Comparison of ENCODE assay signal across 1 cellular context in the genomic region with DNA sequence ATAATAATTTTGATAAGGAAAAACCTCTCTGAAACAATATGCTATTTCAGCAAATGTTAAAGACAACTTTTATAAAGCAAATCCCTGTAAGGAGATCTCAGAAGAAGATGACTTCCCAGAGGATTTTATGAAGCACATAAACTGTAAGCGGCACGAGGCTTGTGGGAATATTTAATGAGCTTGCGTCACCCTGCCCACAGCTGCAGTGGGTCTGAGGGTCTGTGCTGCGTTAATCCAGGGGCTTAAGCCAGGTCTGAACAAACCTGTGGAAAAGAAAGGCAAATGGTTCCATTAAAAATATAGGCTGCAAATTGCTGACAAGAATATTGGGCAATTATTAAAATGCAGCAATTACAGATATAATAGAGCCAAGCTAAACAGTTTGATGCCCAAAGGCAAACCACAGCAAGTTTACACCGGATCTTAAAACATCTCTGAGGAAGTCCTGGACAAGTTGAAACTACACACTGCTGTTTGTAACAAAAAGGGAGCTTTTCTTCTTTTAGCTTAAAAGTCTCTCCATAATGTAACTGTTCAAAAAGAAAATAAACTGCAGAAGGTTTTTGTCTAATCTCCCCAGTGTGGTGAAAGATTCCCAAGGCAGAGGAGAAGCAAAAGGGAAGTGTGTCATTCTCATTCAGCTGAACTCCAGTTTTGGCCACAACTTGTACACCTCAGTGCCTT.
TF ChIP-seq lines count a peak whose summit lies in the region.

No MANE protein-coding gene starts in this region.

TF ChIP-seq in HEK293, 187 proteins besides CTCF, POLR2A, EP300 and RAD21 (continued from another document):
- TF ChIP-seq, protein P1, sequence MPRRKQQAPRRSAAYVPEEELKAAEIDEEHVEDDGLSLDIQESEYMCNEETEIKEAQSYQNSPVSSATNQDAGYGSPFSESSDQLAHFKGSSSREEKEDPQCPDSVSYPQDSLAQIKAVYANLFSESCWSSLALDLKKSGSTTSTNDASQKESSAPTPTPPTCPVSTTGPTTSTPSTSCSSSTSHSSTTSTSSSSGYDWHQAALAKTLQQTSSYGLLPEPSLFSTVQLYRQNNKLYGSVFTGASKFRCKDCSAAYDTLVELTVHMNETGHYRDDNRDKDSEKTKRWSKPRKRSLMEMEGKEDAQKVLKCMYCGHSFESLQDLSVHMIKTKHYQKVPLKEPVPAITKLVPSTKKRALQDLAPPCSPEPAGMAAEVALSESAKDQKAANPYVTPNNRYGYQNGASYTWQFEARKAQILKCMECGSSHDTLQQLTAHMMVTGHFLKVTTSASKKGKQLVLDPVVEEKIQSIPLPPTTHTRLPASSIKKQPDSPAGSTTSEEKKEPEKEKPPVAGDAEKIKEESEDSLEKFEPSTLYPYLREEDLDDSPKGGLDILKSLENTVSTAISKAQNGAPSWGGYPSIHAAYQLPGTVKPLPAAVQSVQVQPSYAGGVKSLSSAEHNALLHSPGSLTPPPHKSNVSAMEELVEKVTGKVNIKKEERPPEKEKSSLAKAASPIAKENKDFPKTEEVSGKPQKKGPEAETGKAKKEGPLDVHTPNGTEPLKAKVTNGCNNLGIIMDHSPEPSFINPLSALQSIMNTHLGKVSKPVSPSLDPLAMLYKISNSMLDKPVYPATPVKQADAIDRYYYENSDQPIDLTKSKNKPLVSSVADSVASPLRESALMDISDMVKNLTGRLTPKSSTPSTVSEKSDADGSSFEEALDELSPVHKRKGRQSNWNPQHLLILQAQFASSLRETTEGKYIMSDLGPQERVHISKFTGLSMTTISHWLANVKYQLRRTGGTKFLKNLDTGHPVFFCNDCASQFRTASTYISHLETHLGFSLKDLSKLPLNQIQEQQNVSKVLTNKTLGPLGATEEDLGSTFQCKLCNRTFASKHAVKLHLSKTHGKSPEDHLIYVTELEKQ (tag by site-specific recombination; IDR thresholded peaks at IDR 0.05; ENCODE audit: borderline replicate concordance): peak; percentile 58; the same call in 1 of the 2 replicates
- TF ChIP-seq RBAK (tag by site-specific recombination; IDR thresholded peaks at IDR 0.05) (no peak), ZNF423 (tag by site-specific recombination; IDR thresholded peaks at IDR 0.05) (no peak), PRDM6 (tag by site-specific recombination; IDR thresholded peaks at IDR 0.05) (peak; percentile 99), PRDM1 (tag by site-specific recombination; IDR thresholded peaks at IDR 0.05) (0 out of 2 replicates have a peak, but pooled peaks have one; percentile 37), ZNF843 (tag by site-specific recombination; IDR thresholded peaks at IDR 0.05) (peak; percentile 95), GLIS1 (tag by site-specific recombination; IDR thresholded peaks at IDR 0.05) (peak; percentile 58), ZNF394 (tag by site-specific recombination; IDR thresholded peaks at IDR 0.05; ENCODE audit: borderline replicate concordance) (peak; percentile 52; the same call in 1 of the 2 replicates), ZNF660 (tag by site-specific recombination; IDR thresholded peaks at IDR 0.05) (peak; percentile 67), ZNF558 (tag by site-specific recombination; IDR thresholded peaks at IDR 0.05) (peak; percentile 22; the same call in 1 of the 2 replicates), KLF16 (tag by site-specific recombination; IDR thresholded peaks at IDR 0.05) (peak; percentile 59; the same call in 1 of the 2 replicates)
